In genomic region chr10:122116331-122116730, GRCh38 we compare ENCODE assay signal across 13 cellular contexts.
DNase-seq lines count a peak whose midpoint lies in the region; ATAC-seq and TF ChIP-seq lines count a peak whose summit lies in the region.
"Had no signal": no experiment of that assay in that cellular context is flagged by ENCODE, and none has a peak within 500 bp of the region (broad histone marks: within the 10 kb centered on the region; RNA-seq: fewer than 3 reads in every experiment).

No MANE protein-coding gene starts in this region.

- TF ChIP-seq CTCF in Panc1 (IDR thresholded peaks at IDR 0.05): no peak
- no peak for TF ChIP-seq CTCF in fibroblast of mammary gland (conservative IDR thresholded peaks at IDR 0.05; ENCODE audit: control insufficient read depth, insufficient read depth, low read depth, low read length)
- TF ChIP-seq CTCF in psoas muscle (IDR thresholded peaks at IDR 0.05): no peak

- H3K4me3 ChIP-seq in GM23248: no peak overlapping the region
- peak overlapping the region; percentile 67 to 97 for H3K4me3 ChIP-seq in Panc1 (ENCODE audit: low read depth in 2 of 2, low read length in 2 of 2)
- H3K4me3 ChIP-seq in fibroblast of mammary gland (ENCODE audit: control insufficient read depth, low read depth, low read length): no peak overlapping the region
- H3K4me3 ChIP-seq in psoas muscle: no peak overlapping the region
- H3K4me3 ChIP-seq: SJSA1 had no signal

- H3K27ac ChIP-seq in GM23248: no peak overlapping the region
- peak overlapping the region; percentile 90 for H3K27ac ChIP-seq in Panc1 (ENCODE audit: low read length)
- H3K27ac ChIP-seq in psoas muscle: peak overlapping the region; percentile 97
- H3K27ac ChIP-seq: SJSA1 had no signal

- no peaks in the 10 kb centered on the region for H3K9me2 ChIP-seq in GM23248 (ENCODE audit: insufficient read depth)

- intact Hi-C loops in Panc1 (cut with micrococcal nuclease; ENCODE audit: unreplicated experiment): loop anchor here (10.0 kb wide), 1 partner anchor 142 kb away; the partner anchor contains the start of gene NSMCE4A
- intact Hi-C loops in psoas muscle (cut with DNase I): loop anchor here in 1 of 2 donors (10.0 kb wide), 1 partner anchor 142 kb away; the partner anchor contains the start of gene NSMCE4A

- no peak overlapping the region for H2AFZ ChIP-seq in GM23248

- 55 to 74% methylated on average over 5 of the region's 5 CpGs for WGBS in GM23248 (ENCODE audit: low coverage in 1 of 2, low lambda C conversion rate in 2 of 2, missing lambda C conversion rate in 2 of 2), 2 experiments
- WGBS in psoas muscle, 3 donors: 19 to 30% (median 24%) methylated on average over 5 of the region's 5 CpGs

- in situ Hi-C loops in GM23248 (cut with MboI) (no loop called here), Panc1 (cut with HindIII; ENCODE audit: low pct_unique_long_range_greater_than_20kb, low sequenced_read_pairs) (no loop called here)

- H3K27me3 ChIP-seq in GM23248 (replicated peaks; ENCODE audit: insufficient read depth) (no peaks in the 10 kb centered on the region), Panc1 (ENCODE audit: control insufficient read depth, insufficient read depth, low read length) (no peaks in the 10 kb centered on the region), psoas muscle (ENCODE audit: insufficient read depth in 3 of 3, low read length in 2 of 3) (no peaks in the 10 kb centered on the region)
- H3K27me3 ChIP-seq: SJSA1 had no signal

- peaks cover 8% of the 10 kb centered on the region; the same call in 1 of the 2 replicates for H3F3A ChIP-seq in GM23248 (ENCODE audit: insufficient read depth)

- H3K4me1 ChIP-seq in GM23248 (ENCODE audit: insufficient read depth): peaks cover 20% of the 10 kb centered on the region
- peaks cover 69% of the 10 kb centered on the region for H3K4me1 ChIP-seq in Panc1 (ENCODE audit: control insufficient read depth, insufficient read depth, low read length)
- H3K4me1 ChIP-seq in psoas muscle: peaks cover 68% of the 10 kb centered on the region

- H4K20me1 ChIP-seq in GM23248 (ENCODE audit: insufficient read depth): no peaks in the 10 kb centered on the region

- POLR2A ChIA-PET in Panc1 (lab: Charles Lee): interaction anchor here (0.7 kb wide), 2 partner anchors 23 to 61 kb away, joined by 3 to 6 read pairs; no protein-coding TSS in a partner anchor

- CTCF ChIA-PET in Panc1 (lab: Charles Lee): interaction anchor here (0.7 to 1.1 kb wide), 2 partner anchors 26 to 61 kb away, joined by 3 to 4 read pairs; no protein-coding TSS in a partner anchor

- H3K9ac ChIP-seq in GM23248: no peak overlapping the region

- H3K36me3 ChIP-seq in GM23248 (ENCODE audit: low read depth) (no peaks in the 10 kb centered on the region), Panc1 (ENCODE audit: control insufficient read depth, insufficient read depth, low read length) (no peaks in the 10 kb centered on the region), psoas muscle (ENCODE audit: insufficient read depth in 1 of 2, low read depth in 1 of 2) (peaks cover 0 to 18% of the 10 kb centered on the region in 2 donors)

- H3K79me2 ChIP-seq in GM23248 (ENCODE audit: insufficient read depth): peaks cover 72% of the 10 kb centered on the region

- H3K9me3 ChIP-seq in GM23248 (ENCODE audit: low read depth) (no peaks in the 10 kb centered on the region), Panc1 (ENCODE audit: control insufficient read depth, insufficient read depth, low read depth, low read length) (no peaks in the 10 kb centered on the region), psoas muscle (no peaks in the 10 kb centered on the region)
- H3K9me3 ChIP-seq: SJSA1 had no signal

- ATAC-seq in Panc1: no peak
- peak; percentile 27 to 47 (median 46) for ATAC-seq in psoas muscle

- no TSS peak for BruUV-seq in Panc1 (replicated peaks; lab: Mats Ljungman, UMichigan)

- H3K4me2 ChIP-seq in GM23248 (ENCODE audit: unreplicated experiment): no peak overlapping the region

- peak; percentile 35 for DNase-seq in GM23248
- no peak for DNase-seq in Panc1 (ENCODE audit: low read depth, low spot score)
- DNase-seq in fibroblast of mammary gland (ENCODE audit: low read depth): peak; percentile 81
- DNase-seq in psoas muscle: peak in 1 of 2 donors; percentile 68
- DNase-seq in NCI-H446 treated with DMSO at 0.1 percent for 48 hours (lab: John Stamatoyannopoulos, UW): no peak
- no peak for DNase-seq in 8988T
- DNase-seq in GM19238 (ENCODE audit: insufficient read length, low spot score): no peak
- DNase-seq: activated T-cell treated with anti-CD3 and anti-CD28 coated beads, Interleukin-2, amount 50 U/mL, for 1 hour; aorta; Karpas-422; stimulated activated CD4-positive, alpha-beta T cell treated with anti-CD3 and anti-CD28 coated beads, Interleukin-1b, Interleukin-23, amount 100 ng/mL, for 48 hours; stimulated activated naive CD4-positive, alpha-beta T cell treated with Interleukin-2 at 50 U/mL for 16 hours had no signal

Comparison
In these comparisons a context has a peak if more than half of its experiments do, and no peak if none do; other contexts are left out.
1. DNase-seq: peak in GM23248 (single experiment) and fibroblast of mammary gland (single experiment); none in Panc1 (single experiment), NCI-H446 treated with DMSO at 0.1 percent for 48 hours (single experiment), 8988T (single experiment) and GM19238 (single experiment).
2. H3K4me3 ChIP-seq: peak in Panc1 (2 of 2); none in GM23248 (single experiment), fibroblast of mammary gland (single experiment) and psoas muscle (single experiment).